8 cellular contexts compared by ENCODE assay signal in the genomic region with DNA sequence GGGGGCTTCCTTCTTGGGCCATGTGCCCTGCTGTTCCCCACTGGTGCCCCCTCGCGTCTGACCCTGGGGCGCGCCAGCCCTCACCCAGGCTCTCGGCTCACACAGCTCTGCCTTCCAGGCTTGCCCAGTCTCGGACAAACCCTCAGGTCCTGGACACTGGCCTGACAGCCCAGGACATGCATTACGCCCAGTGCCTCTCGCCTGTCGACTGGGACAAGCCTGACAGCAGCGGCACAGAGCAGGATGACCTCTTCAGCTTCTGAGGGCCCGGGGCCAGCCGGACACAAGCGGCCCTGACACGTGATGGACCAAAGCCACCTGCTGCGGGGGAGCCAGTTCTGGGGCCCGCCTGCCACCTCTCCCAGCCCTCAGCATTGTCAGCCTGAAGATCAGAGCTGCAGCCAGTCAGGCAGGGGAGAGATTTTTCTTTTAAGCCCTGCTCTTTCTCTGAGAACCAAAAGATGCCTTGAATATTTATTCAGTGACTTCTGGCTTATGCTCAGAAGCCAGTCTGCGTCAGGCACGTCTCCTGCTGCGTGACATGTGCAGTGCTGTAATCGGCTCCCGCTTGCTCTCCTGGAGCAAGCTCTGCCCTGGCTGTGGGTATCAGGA. TPM values are rescaled to one million over a fixed set of nuclear protein-coding genes. Genes with fewer than 3 reads are reported as not detected.
DNase-seq lines count a peak whose midpoint lies in the region; ATAC-seq and TF ChIP-seq lines count a peak whose summit lies in the region.

No MANE protein-coding gene starts in this region.

- H3K4me3 Mint-ChIP-seq in nephron: peak overlapping the region in 2 of 3 experiments; percentile 19 to 21
- H3K4me3 Mint-ChIP-seq in CD14-positive monocyte: no peak overlapping the region

- H3K4me1 Mint-ChIP-seq in nephron (peaks cover 47% of the 10 kb centered on the region), CD14-positive monocyte (peaks cover 12% of the 10 kb centered on the region)

- ATAC-seq in GM21526 (IDR thresholded peaks at IDR 0.05; ENCODE audit: low FRiP score, unreplicated experiment) (no peak), HG03565 (IDR thresholded peaks at IDR 0.05; ENCODE audit: unreplicated experiment) (no peak)

- H3K4me3 ChIP-seq in choroid plexus epithelial cell (ENCODE audit: low read depth, low read length): peak overlapping the region; percentile 18

- H3K9me3 Mint-ChIP-seq in nephron: no peaks in the 10 kb centered on the region
- no peaks in the 10 kb centered on the region for H3K9me3 Mint-ChIP-seq in CD14-positive monocyte

- peak; percentile 26 for TF ChIP-seq CTCF in choroid plexus epithelial cell (conservative IDR thresholded peaks at IDR 0.05; ENCODE audit: low read depth, low read length)
- no peak for TF ChIP-seq CTCF in nephron (IDR thresholded peaks at IDR 0.05; ENCODE audit: unreplicated experiment in 3 of 3)
- no peak for TF ChIP-seq CTCF in CD14-positive monocyte (IDR thresholded peaks at IDR 0.05)

- H3K27ac Mint-ChIP-seq in nephron: peak overlapping the region; percentile 29 to 44 (median 42)
- H3K27ac Mint-ChIP-seq in CD14-positive monocyte: no peak overlapping the region

- DNase-seq in C1 segment of cervical spinal cord (lab: John Stamatoyannopoulos, UW) (peak in 12 of 14 donors; percentile 41 to 97 (median 60)), NCI-H2227 treated with DMSO at 0.1 percent for 48 hours (lab: John Stamatoyannopoulos, UW) (peak; percentile 14), choroid plexus epithelial cell (ENCODE audit: low read depth) (peak; percentile 97), CD14-positive monocyte (ENCODE audit: low spot score) (no peak), SKM-1 treated with dmso at 0.1 percent for 144 hours (lab: John Stamatoyannopoulos, UW; ENCODE audit: unreplicated experiment) (no peak)

- intact Hi-C loops in CD14-positive monocyte (cut with micrococcal nuclease): no loop called here

- H3K36me3 Mint-ChIP-seq in nephron (ENCODE audit: low read depth) (no peaks in the 10 kb centered on the region), CD14-positive monocyte (peaks cover 36 to 55% of the 10 kb centered on the region in 2 donors)

- peaks cover 22% of the 10 kb centered on the region for H3K27me3 Mint-ChIP-seq in nephron (ENCODE audit: low read depth)
- peaks cover 1 to 3% (median 1%) of the 10 kb centered on the region in 3 donors for H3K27me3 Mint-ChIP-seq in CD14-positive monocyte (ENCODE audit: low read depth in 3 of 3)

RNA-seq across cellular contexts. Expression of a gene that starts 23.4 kb away (rescaled TPM):
- 10 to 100 TPM; 14.6 to 18.5 TPM for polyA plus RNA-seq in CD14-positive monocyte

RNA-seq across cellular contexts. Expression of a gene that starts 49.8 kb away (rescaled TPM):
- 1 to 10 TPM; 1.2 to 1.7 TPM for polyA plus RNA-seq in CD14-positive monocyte

Comparison
In these comparisons a context has a peak if more than half of its experiments do, and no peak if none do; other contexts are left out.
1. DNase-seq: peak in C1 segment of cervical spinal cord (12 of 14), NCI-H2227 treated with DMSO at 0.1 percent for 48 hours (single experiment) and choroid plexus epithelial cell (single experiment); none in CD14-positive monocyte (single experiment) and SKM-1 treated with dmso at 0.1 percent for 144 hours (single experiment).
2. H3K27ac Mint-ChIP-seq: peak in nephron (3 of 3); none in CD14-positive monocyte (0 of 7).
3. H3K4me3 Mint-ChIP-seq: peak in nephron (2 of 3); none in CD14-positive monocyte (0 of 2).